In the genomic region with DNA sequence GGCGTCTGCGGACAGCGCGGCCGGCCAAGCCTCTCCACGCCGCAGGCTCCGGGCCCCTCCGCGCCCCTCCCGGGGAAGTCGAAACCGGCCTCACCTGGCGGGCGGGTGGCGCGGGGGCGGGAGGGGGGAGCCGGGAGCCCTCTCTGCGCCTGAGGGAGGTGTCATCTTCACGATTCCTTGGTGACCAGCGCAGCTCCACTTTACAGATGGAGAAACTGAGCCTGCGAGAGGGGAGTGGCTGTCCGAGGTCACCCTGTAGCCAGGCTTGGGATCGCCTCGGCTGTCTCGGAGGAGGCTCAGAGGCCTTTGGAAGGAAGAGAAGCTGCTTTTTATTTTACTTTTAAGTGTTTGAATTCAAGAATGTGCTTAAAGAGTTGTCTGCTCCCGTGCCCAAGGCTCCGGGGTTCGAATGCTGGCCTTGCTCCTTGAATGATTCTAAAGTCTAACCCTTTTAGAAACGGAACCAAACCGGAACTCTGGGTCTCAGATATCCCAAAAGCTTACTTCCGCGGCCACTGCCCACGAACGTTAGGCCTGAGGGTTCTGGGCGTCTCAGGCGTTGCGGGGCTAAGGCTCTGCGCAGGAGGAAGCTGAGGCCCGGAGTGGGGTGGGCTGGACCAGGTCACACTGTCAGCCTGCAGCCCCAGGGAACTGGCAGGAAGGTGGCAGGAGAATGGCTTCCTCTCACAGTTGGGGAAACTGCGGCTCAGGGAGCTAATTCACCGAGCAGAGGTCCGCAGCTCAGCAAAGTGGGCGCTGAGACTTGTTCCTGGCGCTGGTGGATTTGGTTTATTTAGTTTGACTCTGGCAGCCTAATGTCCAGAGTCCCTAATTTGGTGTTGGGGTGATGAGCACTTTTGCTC, we compare ENCODE assay signal across 1 cellular context.
TF ChIP-seq lines count a peak whose summit lies in the region.

No MANE protein-coding gene starts in this region.

TF ChIP-seq in HepG2, 621 proteins besides CTCF, POLR2A, EP300 and RAD21:
- 0 out of 2 replicates have a peak, but pooled peaks have one; percentile 2 for TF ChIP-seq ZFP91 (CRISPR knock-in tag; IDR thresholded peaks at IDR 0.05; ENCODE audit: borderline replicate concordance)
- TF ChIP-seq SOX6 (IDR thresholded peaks at IDR 0.05) = no peak
- TF ChIP-seq SOX6 (CRISPR knock-in tag; IDR thresholded peaks at IDR 0.05) = 0 out of 2 replicates have a peak, but pooled peaks have one; percentile 26
- TF ChIP-seq ZNF687 (CRISPR knock-in tag; IDR thresholded peaks at IDR 0.05) = 0 out of 2 replicates have a peak, but pooled peaks have one; percentile 17
- TF ChIP-seq ZNF431 (CRISPR knock-in tag; IDR thresholded peaks at IDR 0.05; ENCODE audit: borderline replicate concordance, low read depth) = no peak
